In the genomic region with DNA sequence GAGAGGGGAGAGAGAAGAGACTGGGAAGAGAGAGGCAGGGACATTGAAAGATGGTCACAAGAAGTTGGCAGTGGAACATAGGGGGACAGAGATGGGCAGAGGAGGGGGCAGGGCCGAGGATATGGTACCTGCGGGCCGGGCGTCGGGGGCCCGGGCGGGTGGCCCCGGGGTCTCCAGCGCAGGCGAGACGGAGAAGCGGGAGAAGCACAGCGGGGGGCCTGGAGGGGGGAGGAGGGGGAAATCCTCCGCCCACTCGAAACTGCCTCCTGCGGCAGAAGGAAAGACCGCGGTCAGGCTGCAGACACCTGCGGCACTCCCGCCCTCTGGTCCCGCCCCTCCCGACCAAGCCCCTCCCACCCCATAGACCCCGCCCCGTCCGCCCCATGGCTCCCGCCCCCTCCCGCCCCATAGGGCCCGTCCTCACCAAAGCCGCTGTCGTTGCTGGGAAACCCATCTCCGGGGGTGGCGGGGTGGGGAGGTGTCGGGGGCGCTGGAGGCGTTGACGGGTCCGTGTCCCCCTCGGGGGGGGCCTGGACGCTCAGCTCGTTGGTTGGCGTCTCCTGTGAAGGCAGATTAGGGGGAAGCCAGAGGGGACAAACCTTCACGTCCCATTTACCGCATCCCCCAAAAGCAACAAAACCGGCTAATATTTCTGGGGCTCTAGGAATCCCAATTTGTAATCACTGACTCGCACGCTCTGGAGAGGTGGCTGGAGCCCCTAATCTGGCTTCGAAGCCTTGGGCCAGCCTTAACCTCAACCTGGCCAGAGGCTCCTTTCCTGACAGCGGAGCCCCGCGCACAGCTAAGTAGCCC, we compare ENCODE assay signal across 9 cellular contexts. TPM values are rescaled to one million over a fixed set of nuclear protein-coding genes. Genes with fewer than 3 reads are reported as not detected.
DNase-seq lines count a peak whose midpoint lies in the region; ATAC-seq and TF ChIP-seq lines count a peak whose summit lies in the region.
"Had no signal": no experiment of that assay in that cellular context is flagged by ENCODE, and none has a peak within 500 bp of the region (broad histone marks: within the 10 kb centered on the region; RNA-seq: fewer than 3 reads in every experiment).

No MANE protein-coding gene starts in this region.

- POLR2A ChIA-PET in activated naive CD8-positive, alpha-beta T cell treated with anti-CD3 and anti-CD28 coated beads, Interleukin-2, amount 10 ng/mL, durations not matched to agents 7 days and 5 days (lab: Charles Lee): interaction anchor here (0.5 to 0.7 kb wide), 2 partner anchors 157 to 659 kb away, joined by 3 to 4 read pairs; no protein-coding TSS in a partner anchor

- intact Hi-C loops in Right ventricle myocardium inferior (cut with DNase I) (no loop called here), heart right ventricle (cut with DNase I) (loop anchor here in 5 of 10 donors (5.0 to 10.0 kb wide), 4 partner anchors 91 to 226 kb away; no protein-coding TSS in a partner anchor), mucosa of descending colon (cut with DNase I, micrococcal nuclease) (loop anchor here in 1 of 2 donors (5.0 kb wide), 1 partner anchor 96 kb away; no protein-coding TSS in a partner anchor)

- peak; percentile 49 for DNase-seq in Right ventricle myocardium inferior (ENCODE audit: missing footprints)
- DNase-seq in heart right ventricle: no peak
- DNase-seq in RPMI8226: peak; percentile 71
- peak; percentile 64 for DNase-seq in activated naive CD8-positive, alpha-beta T cell treated with anti-CD3 and anti-CD28 coated beads, Interleukin-2, amount 10 ng/mL, durations not matched to agents 7 days and 5 days
- DNase-seq in mucosa of descending colon: peak in 2 of 3 donors; percentile 63 to 76
- DNase-seq in KBM-7: no peak

- H3K9me3 ChIP-seq in heart right ventricle (no peaks in the 10 kb centered on the region), mucosa of descending colon (no peaks in the 10 kb centered on the region)

- H3K4me3 ChIP-seq in heart right ventricle: no peak overlapping the region
- no peak overlapping the region for H3K4me3 ChIP-seq in mucosa of descending colon

- no peak overlapping the region for H3K27ac ChIP-seq in heart right ventricle
- H3K27ac ChIP-seq: parathyroid adenoma had no signal

- H3K4me1 Mint-ChIP-seq in activated naive CD8-positive, alpha-beta T cell treated with anti-CD3 and anti-CD28 coated beads, Interleukin-2, amount 10 ng/mL, durations not matched to agents 7 days and 5 days: peaks cover 27% of the 10 kb centered on the region

- H3K27me3 Mint-ChIP-seq in activated naive CD8-positive, alpha-beta T cell treated with anti-CD3 and anti-CD28 coated beads, Interleukin-2, amount 10 ng/mL, durations not matched to agents 7 days and 5 days: peaks cover 31% of the 10 kb centered on the region

- in situ Hi-C loops in KBM-7 (cut with MboI; ENCODE audit: low pct_unique_long_range_greater_than_20kb, low sequenced_read_pairs): no loop called here

- peak overlapping the region; percentile 58 for H3K4me3 Mint-ChIP-seq in activated naive CD8-positive, alpha-beta T cell treated with anti-CD3 and anti-CD28 coated beads, Interleukin-2, amount 10 ng/mL, durations not matched to agents 7 days and 5 days

- peaks cover 0 to 44% (median 7%) of the 10 kb centered on the region in 7 donors for H3K27me3 ChIP-seq in heart right ventricle

- H3K9me3 Mint-ChIP-seq in activated naive CD8-positive, alpha-beta T cell treated with anti-CD3 and anti-CD28 coated beads, Interleukin-2, amount 10 ng/mL, durations not matched to agents 7 days and 5 days: no peaks in the 10 kb centered on the region

- peaks cover 4 to 48% (median 25%) of the 10 kb centered on the region in 9 donors for H3K4me1 ChIP-seq in heart right ventricle
- peaks cover 17% of the 10 kb centered on the region for H3K4me1 ChIP-seq in mucosa of descending colon (ENCODE audit: low read depth)

- H3K27ac Mint-ChIP-seq in activated naive CD8-positive, alpha-beta T cell treated with anti-CD3 and anti-CD28 coated beads, Interleukin-2, amount 10 ng/mL, durations not matched to agents 7 days and 5 days: no peak overlapping the region

- 6 to 9% methylated on average over 28 to 50 of the region's 50 CpGs for WGBS in heart right ventricle, 2 donors

- TF ChIP-seq CTCF in heart right ventricle (IDR thresholded peaks at IDR 0.05): no peak
- no peak for TF ChIP-seq CTCF in mucosa of descending colon (IDR thresholded peaks at IDR 0.05)

- no peaks in the 10 kb centered on the region for H3K36me3 ChIP-seq in heart right ventricle
- H3K36me3 ChIP-seq in mucosa of descending colon (ENCODE audit: low read depth): no peaks in the 10 kb centered on the region

- H3K36me3 Mint-ChIP-seq in activated naive CD8-positive, alpha-beta T cell treated with anti-CD3 and anti-CD28 coated beads, Interleukin-2, amount 10 ng/mL, durations not matched to agents 7 days and 5 days: no peaks in the 10 kb centered on the region

- ATAC-seq in Right ventricle myocardium inferior (no peak), heart right ventricle (no peak), mucosa of descending colon (peak; percentile 4), HG03280 (IDR thresholded peaks at IDR 0.05; ENCODE audit: unreplicated experiment) (no peak), GM19328 (IDR thresholded peaks at IDR 0.05; ENCODE audit: unreplicated experiment) (no peak)
- ATAC-seq in activated naive CD8-positive, alpha-beta T cell treated with anti-CD3 and anti-CD28 coated beads, Interleukin-2, amount 10 ng/mL, durations not matched to agents 7 days and 5 days (ENCODE audit: low read depth): no peak

RNA-seq across cellular contexts. Expression of a gene that starts 20.4 kb away (rescaled TPM):
- total RNA-seq in Right ventricle myocardium inferior (0.70 TPM), heart right ventricle (1 to 10 TPM in 4 of 10 donors, under 1 TPM in 6; 0.40 to 1.3 (median 0.88) TPM), mucosa of descending colon (1 to 10 TPM in 2 of 3 donors, under 1 TPM in 1; 0.48 to 2.6 (median 1.3) TPM)
- 1 to 10 TPM in 1 of 2 donors, under 1 TPM in 1; 0.12 to 1.5 TPM for polyA plus RNA-seq in heart right ventricle
- total RNA-seq in activated naive CD8-positive, alpha-beta T cell treated with anti-CD3 and anti-CD28 coated beads, Interleukin-2, amount 10 ng/mL, durations not matched to agents 7 days and 5 days: 10 to 100 TPM; 10.2 to 12.8 TPM

RNA-seq across cellular contexts. Expression of a gene that starts 22.0 kb away (rescaled TPM):
- 30.7 TPM for total RNA-seq in Right ventricle myocardium inferior
- total RNA-seq in heart right ventricle: 10 to 100 TPM; 25.8 to 40.4 (median 32.2) TPM
- 10 to 100 TPM; 28.2 to 41.9 TPM for polyA plus RNA-seq in heart right ventricle
- total RNA-seq in activated naive CD8-positive, alpha-beta T cell treated with anti-CD3 and anti-CD28 coated beads, Interleukin-2, amount 10 ng/mL, durations not matched to agents 7 days and 5 days: 10 to 100 TPM; 57.6 to 59.1 TPM
- total RNA-seq in mucosa of descending colon: 10 to 100 TPM; 66.3 to 86.9 (median 69.3) TPM

RNA-seq across cellular contexts. Expression of a gene that starts 35.8 kb away (rescaled TPM):
- total RNA-seq in Right ventricle myocardium inferior: 0.19 TPM
- under 1 TPM; 0.13 to 0.52 (median 0.30) TPM for total RNA-seq in heart right ventricle
- under 1 TPM; 0.29 to 0.43 TPM for polyA plus RNA-seq in heart right ventricle
- total RNA-seq in activated naive CD8-positive, alpha-beta T cell treated with anti-CD3 and anti-CD28 coated beads, Interleukin-2, amount 10 ng/mL, durations not matched to agents 7 days and 5 days: 1 to 10 TPM; 1.4 TPM
- 1 to 10 TPM in 1 of 3 donors, under 1 TPM in 2; 0.46 to 1.3 (median 0.67) TPM for total RNA-seq in mucosa of descending colon

RNA-seq across cellular contexts. Expression of a gene that starts 45.4 kb away (rescaled TPM):
- total RNA-seq in Right ventricle myocardium inferior: 17.7 TPM
- 10 to 100 TPM; 13.2 to 26.2 (median 17.0) TPM for total RNA-seq in heart right ventricle
- polyA plus RNA-seq in heart right ventricle: 10 to 100 TPM in 1 of 2 donors, 1 to 10 TPM in 1; 5.6 to 22.8 TPM
- 10 to 100 TPM; 31.3 to 36.0 TPM for total RNA-seq in activated naive CD8-positive, alpha-beta T cell treated with anti-CD3 and anti-CD28 coated beads, Interleukin-2, amount 10 ng/mL, durations not matched to agents 7 days and 5 days
- total RNA-seq in mucosa of descending colon: 10 to 100 TPM; 19.7 to 26.8 (median 24.3) TPM

Comparison
In these comparisons a context has a peak if more than half of its experiments do, and no peak if none do; other contexts are left out.
1. DNase-seq: peak in Right ventricle myocardium inferior (single experiment), RPMI8226 (single experiment), activated naive CD8-positive, alpha-beta T cell treated with anti-CD3 and anti-CD28 coated beads, Interleukin-2, amount 10 ng/mL, durations not matched to agents 7 days and 5 days (single experiment) and mucosa of descending colon (2 of 3); none in heart right ventricle (0 of 2) and KBM-7 (single experiment).